Comparison of ENCODE assay signal across 12 cellular contexts in genomic region chr10:26733750-26734568, GRCh38. TPM values are rescaled to one million over a fixed set of nuclear protein-coding genes. Genes with fewer than 3 reads are reported as not detected.
DNase-seq lines count a peak whose midpoint lies in the region; ATAC-seq and TF ChIP-seq lines count a peak whose summit lies in the region.
"Had no signal": no experiment of that assay in that cellular context is flagged by ENCODE, and none has a peak within 500 bp of the region (broad histone marks: within the 10 kb centered on the region; RNA-seq: fewer than 3 reads in every experiment).

No MANE protein-coding gene starts in this region.

- WGBS in thyroid gland, 2 donors, result 56 to 71% methylated on average over 9 to 14 of the region's 14 CpGs

- H3K9ac ChIP-seq in colonic mucosa (ENCODE audit: low read depth in 2 of 2, low read length in 2 of 2), result no peak overlapping the region

- H3K27ac ChIP-seq in colonic mucosa (no peak overlapping the region), thyroid gland (peak overlapping the region; percentile 48 to 70 (median 56))

- H3K36me3 ChIP-seq in colonic mucosa (no peaks in the 10 kb centered on the region), thyroid gland (no peaks in the 10 kb centered on the region)

- H3K36me3 Mint-ChIP-seq in activated CD4-positive, alpha-beta memory T cell treated with anti-CD3 and anti-CD28 coated beads, Interleukin-2, amount 10 ng/mL, durations not matched to agents 7 days and 5 days (ENCODE audit: low read depth), result peaks cover 63% of the 10 kb centered on the region
- H3K36me3 Mint-ChIP-seq in activated CD4-positive, alpha-beta memory T cell treated with anti-CD3 and anti-CD28 coated beads for 36 hours, result peaks cover 45% of the 10 kb centered on the region

- H3K9me3 ChIP-seq in colonic mucosa (no peaks in the 10 kb centered on the region), thyroid gland (no peaks in the 10 kb centered on the region)

- no peak for TF ChIP-seq POLR2A in thyroid gland (IDR thresholded peaks at IDR 0.05)

- DNase-seq in activated CD4-positive, alpha-beta memory T cell treated with anti-CD3 and anti-CD28 coated beads, Interleukin-2, amount 10 ng/mL, durations not matched to agents 7 days and 5 days, result no peak
- DNase-seq in activated CD4-positive, alpha-beta memory T cell treated with anti-CD3 and anti-CD28 coated beads for 36 hours, result no peak
- DNase-seq in colonic mucosa, result peak; percentile 46
- peak; percentile 86 for DNase-seq in medulla oblongata (ENCODE audit: extremely low spot score)
- peak; percentile 78 to 81 for DNase-seq in thyroid gland
- DNase-seq in HT-29 (ENCODE audit: low spot score), result no peak
- DNase-seq: activated CD8-positive, alpha-beta T cell treated with anti-CD3 and anti-CD28 coated beads for 36 hours; activated naive CD8-positive, alpha-beta T cell treated with anti-CD3 and anti-CD28 coated beads, Interleukin-2, amount 10 ng/mL, durations not matched to agents 7 days and 5 days; NCI-H446; right cardiac atrium had no signal

- H3K27me3 ChIP-seq in colonic mucosa, result no peaks in the 10 kb centered on the region
- no peaks in the 10 kb centered on the region for H3K27me3 ChIP-seq in thyroid gland

- POLR2A ChIA-PET in activated CD4-positive, alpha-beta memory T cell treated with anti-CD3 and anti-CD28 coated beads, Interleukin-2, amount 10 ng/mL, durations not matched to agents 7 days and 5 days (lab: Charles Lee), result interaction anchor here (1.2 to 1.8 kb wide), 3 partner anchors 12 to 366 kb away, joined by 3 to 5 read pairs (median 3); partner anchors contain the start of gene ANKRD26
- POLR2A ChIA-PET in activated CD4-positive, alpha-beta memory T cell treated with anti-CD3 and anti-CD28 coated beads for 36 hours (lab: Charles Lee), result interaction anchor here (0.7 to 0.8 kb wide), 2 partner anchors 71 to 148 kb away, joined by 3 read pairs; no protein-coding TSS in a partner anchor

- H3K4me3 ChIP-seq in colonic mucosa, result no peak overlapping the region
- no peak overlapping the region for H3K4me3 ChIP-seq in thyroid gland (replicated peaks in 1 of 3)

- H3K27me3 Mint-ChIP-seq in activated CD4-positive, alpha-beta memory T cell treated with anti-CD3 and anti-CD28 coated beads, Interleukin-2, amount 10 ng/mL, durations not matched to agents 7 days and 5 days, result no peaks in the 10 kb centered on the region
- H3K27me3 Mint-ChIP-seq in activated CD4-positive, alpha-beta memory T cell treated with anti-CD3 and anti-CD28 coated beads for 36 hours, result no peaks in the 10 kb centered on the region
- H3K27me3 Mint-ChIP-seq: activated CD8-positive, alpha-beta T cell treated with anti-CD3 and anti-CD28 coated beads for 36 hours; activated naive CD8-positive, alpha-beta T cell treated with anti-CD3 and anti-CD28 coated beads, Interleukin-2, amount 10 ng/mL, durations not matched to agents 7 days and 5 days had no signal

- no peaks in the 10 kb centered on the region for H3K9me3 Mint-ChIP-seq in activated CD4-positive, alpha-beta memory T cell treated with anti-CD3 and anti-CD28 coated beads, Interleukin-2, amount 10 ng/mL, durations not matched to agents 7 days and 5 days
- no peaks in the 10 kb centered on the region for H3K9me3 Mint-ChIP-seq in activated CD4-positive, alpha-beta memory T cell treated with anti-CD3 and anti-CD28 coated beads for 36 hours
- H3K9me3 Mint-ChIP-seq: activated CD8-positive, alpha-beta T cell treated with anti-CD3 and anti-CD28 coated beads for 36 hours; activated naive CD8-positive, alpha-beta T cell treated with anti-CD3 and anti-CD28 coated beads, Interleukin-2, amount 10 ng/mL, durations not matched to agents 7 days and 5 days had no signal

- CTCF ChIA-PET in activated CD4-positive, alpha-beta memory T cell treated with anti-CD3 and anti-CD28 coated beads, Interleukin-2, amount 10 ng/mL, durations not matched to agents 7 days and 5 days (lab: Charles Lee), result interaction anchor here (1.2 to 2.6 kb wide), 3 partner anchors 7 to 12 kb away, joined by 3 to 20 read pairs (median 9); no protein-coding TSS in a partner anchor
- CTCF ChIA-PET in activated CD4-positive, alpha-beta memory T cell treated with anti-CD3 and anti-CD28 coated beads for 36 hours (lab: Charles Lee), result interaction anchor here (1.4 to 2.8 kb wide), 2 partner anchors 8 to 128 kb away, joined by 5 to 26 read pairs; no protein-coding TSS in a partner anchor

- intact Hi-C loops in activated CD4-positive, alpha-beta memory T cell treated with anti-CD3 and anti-CD28 coated beads for 36 hours (cut with micrococcal nuclease), result loop anchor here (10.0 kb wide), 1 partner anchor 771 kb away; the partner anchor contains the start of gene RAB18
- intact Hi-C loops in colonic mucosa (cut with DNase I) (no loop called here), thyroid gland (cut with DNase I) (no loop called here)

- TF ChIP-seq CTCF in colonic mucosa (IDR thresholded peaks at IDR 0.05) (no peak), thyroid gland (IDR thresholded peaks at IDR 0.05) (no peak)

- no peak for ATAC-seq in GM19351 (IDR thresholded peaks at IDR 0.05; ENCODE audit: unreplicated experiment)
- no peak for ATAC-seq in GM21528 (IDR thresholded peaks at IDR 0.05; ENCODE audit: low FRiP score, unreplicated experiment)
- ATAC-seq: activated CD8-positive, alpha-beta T cell treated with anti-CD3 and anti-CD28 coated beads for 36 hours had no signal

- no peaks in the 10 kb centered on the region for H3K4me1 ChIP-seq in colonic mucosa
- peaks cover 8 to 18% of the 10 kb centered on the region in 2 donors for H3K4me1 ChIP-seq in thyroid gland

- H3K4me1 Mint-ChIP-seq in activated CD4-positive, alpha-beta memory T cell treated with anti-CD3 and anti-CD28 coated beads, Interleukin-2, amount 10 ng/mL, durations not matched to agents 7 days and 5 days, result peaks cover 39% of the 10 kb centered on the region
- H3K4me1 Mint-ChIP-seq in activated CD4-positive, alpha-beta memory T cell treated with anti-CD3 and anti-CD28 coated beads for 36 hours (ENCODE audit: low read depth), result peaks cover 28% of the 10 kb centered on the region

- H3K27ac Mint-ChIP-seq in activated CD4-positive, alpha-beta memory T cell treated with anti-CD3 and anti-CD28 coated beads, Interleukin-2, amount 10 ng/mL, durations not matched to agents 7 days and 5 days, result peak overlapping the region; percentile 14
- no peak overlapping the region for H3K27ac Mint-ChIP-seq in activated CD4-positive, alpha-beta memory T cell treated with anti-CD3 and anti-CD28 coated beads for 36 hours
- H3K27ac Mint-ChIP-seq: activated CD8-positive, alpha-beta T cell treated with anti-CD3 and anti-CD28 coated beads for 36 hours; activated naive CD8-positive, alpha-beta T cell treated with anti-CD3 and anti-CD28 coated beads, Interleukin-2, amount 10 ng/mL, durations not matched to agents 7 days and 5 days had no signal

- H3K4me3 Mint-ChIP-seq in activated CD4-positive, alpha-beta memory T cell treated with anti-CD3 and anti-CD28 coated beads, Interleukin-2, amount 10 ng/mL, durations not matched to agents 7 days and 5 days, result no peak overlapping the region
- H3K4me3 Mint-ChIP-seq in activated CD4-positive, alpha-beta memory T cell treated with anti-CD3 and anti-CD28 coated beads for 36 hours, result no peak overlapping the region
- H3K4me3 Mint-ChIP-seq: activated CD8-positive, alpha-beta T cell treated with anti-CD3 and anti-CD28 coated beads for 36 hours; activated naive CD8-positive, alpha-beta T cell treated with anti-CD3 and anti-CD28 coated beads, Interleukin-2, amount 10 ng/mL, durations not matched to agents 7 days and 5 days had no signal

RNA-seq across cellular contexts. Expression of gene PDSS1, which starts 36.5 kb away (rescaled TPM):
- total RNA-seq in activated CD4-positive, alpha-beta memory T cell treated with anti-CD3 and anti-CD28 coated beads, Interleukin-2, amount 10 ng/mL, durations not matched to agents 7 days and 5 days, result 10 to 100 TPM; 10.7 to 12.9 TPM
- 10 to 100 TPM; 12.9 to 15.4 TPM for total RNA-seq in activated CD4-positive, alpha-beta memory T cell treated with anti-CD3 and anti-CD28 coated beads for 36 hours
- total RNA-seq in colonic mucosa, result 10 to 100 TPM; 20.6 to 35.5 TPM
- 10 to 100 TPM in 1 of 4 donors, 1 to 10 TPM in 3; 2.7 to 15.0 (median 3.6) TPM for total RNA-seq in thyroid gland
- 21.0 and 25.9 TPM in 2 replicates for total RNA-seq in HT-29 (2014; rRNA removed; shearing (Covaris generic))

Comparison
In these comparisons a context has a peak if more than half of its experiments do, and no peak if none do; other contexts are left out.
1. DNase-seq: peak in colonic mucosa (single experiment), medulla oblongata (single experiment) and thyroid gland (2 of 2); none in activated CD4-positive, alpha-beta memory T cell treated with anti-CD3 and anti-CD28 coated beads, Interleukin-2, amount 10 ng/mL, durations not matched to agents 7 days and 5 days (single experiment), activated CD4-positive, alpha-beta memory T cell treated with anti-CD3 and anti-CD28 coated beads for 36 hours (single experiment) and HT-29 (single experiment).